Comparison of ENCODE assay signal across 30 cellular contexts in genomic region chr20:62656205-62656918, GRCh38. TPM values are rescaled to one million over a fixed set of nuclear protein-coding genes. Genes with fewer than 3 reads are reported as not detected.
"Had no signal": no experiment of that assay in that cellular context is flagged by ENCODE, and none has a peak within 500 bp of the region (broad histone marks: within the 10 kb centered on the region; RNA-seq: fewer than 3 reads in every experiment).

No MANE protein-coding gene starts in this region.

- H3K4me3 ChIP-seq: body of pancreas, cardiac muscle cell, left ventricle myocardium inferior, pancreas, psoas muscle, right atrium auricular region, tibial nerve, vagina had no signal

- ATAC-seq: activated naive CD8-positive, alpha-beta T cell treated with anti-CD3 and anti-CD28 coated beads, Interleukin-2, amount 50 U/mL, for 24 hours; activated T-cell treated with anti-CD3 and anti-CD28 coated beads, Interleukin-2, amount 50 U/mL, for 72 hours; body of pancreas; natural killer cell treated with Interleukin-12 subunit alpha and Interleukin-12 subunit beta and Interleukin-15 and Interleukin-18, amount 100 ng/mL, for 72 hours; pancreas; psoas muscle; stimulated activated naive CD8-positive, alpha-beta T cell treated with anti-CD3 and anti-CD28 coated beads, Interleukin-15, amount 100 ng/mL, for 72 hours had no signal

- DNase-seq: activated CD4-positive, alpha-beta memory T cell treated with anti-CD3 and anti-CD28 coated beads, Interleukin-2, amount 10 ng/mL, durations not matched to agents 7 days and 5 days; activated CD4-positive, alpha-beta T cell treated with anti-CD3 and anti-CD28 coated beads for 48 hours; activated CD4-positive, CD25-positive, alpha-beta regulatory T cell; activated effector memory CD4-positive, alpha-beta T cell treated with anti-CD3 and anti-CD28 coated beads, Interleukin-2, amount 50 U/mL, for 16 hours; activated naive CD4-positive, alpha-beta T cell treated with anti-CD3 and anti-CD28 coated beads, Interleukin-2, amount 50 U/mL, for 16 hours; activated naive CD8-positive, alpha-beta T cell treated with anti-CD3 and anti-CD28 coated beads, Interleukin-2, amount 50 U/mL, for 24 hours; activated T-cell treated with anti-CD3 and anti-CD28 coated beads, Interleukin-2, amount 50 U/mL, for 72 hours; anterior cingulate cortex; body of pancreas; cortex of kidney; endodermal cell; foreskin melanocyte; left ventricle myocardium inferior; midbrain; psoas muscle; stimulated activated CD4-positive, alpha-beta T cell treated with anti-CD3 and anti-CD28 coated beads, Interleukin-12 subunit alpha, Interleukin-12 subunit beta, amount 100 ng/mL, for 4 hours; stimulated activated CD4-positive, alpha-beta T cell treated with anti-CD3 and anti-CD28 coated beads, Interleukin-1b, Interleukin-23, amount 100 ng/mL, for 48 hours; stimulated activated naive CD8-positive, alpha-beta T cell treated with anti-CD3 and anti-CD28 coated beads, Interleukin-15, amount 100 ng/mL, for 72 hours; T-helper 9 cell had no signal

- H3K27ac ChIP-seq: body of pancreas, cardiac muscle cell, epithelial cell of prostate, left ventricle myocardium inferior, neutrophil, pancreas, psoas muscle, right atrium auricular region, vagina had no signal

- H3K36me3 ChIP-seq: cardiac muscle cell, neutrophil, pancreas, tibial nerve, vagina had no signal

- H3K9me3 ChIP-seq: body of pancreas, left ventricle myocardium inferior, neutrophil, pancreas, psoas muscle, right atrium auricular region, tibial nerve, vagina had no signal

- H3K27me3 ChIP-seq: body of pancreas, cardiac muscle cell, neutrophil, pancreas, right atrium auricular region, tibial nerve, vagina had no signal

- FAIRE-seq: pancreas had no signal

RNA-seq across cellular contexts. Expression of gene SLCO4A1, which starts 14.1 kb away (rescaled TPM):
- total RNA-seq: skeletal muscle tissue had no signal
- polyA plus RNA-seq: fibroblast of lung had no signal

RNA-seq across cellular contexts. Expression of gene NTSR1, which starts 52.3 kb away (rescaled TPM):
- total RNA-seq: activated CD4-positive, alpha-beta memory T cell treated with anti-CD3 and anti-CD28 coated beads, Interleukin-2, amount 10 ng/mL, durations not matched to agents 7 days and 5 days; activated T-cell treated with anti-CD3 and anti-CD28 coated beads, Interleukin-2, amount 50 U/mL, for 72 hours; body of pancreas; left ventricle myocardium inferior; natural killer cell treated with Interleukin-12 subunit alpha and Interleukin-12 subunit beta and Interleukin-15 and Interleukin-18, amount 100 ng/mL, for 72 hours; T-helper 1 cell treated with Interleukin-12 subunit alpha and Interleukin-12 subunit beta and Interleukin-4 antibody, amounts not matched to agents 30 ng/mL and 1 ng/mL, for 36 hours had no signal
- polyA plus RNA-seq: cardiac muscle cell had no signal
